Comparison of ENCODE assay signal across 1 cellular context in the genomic region with DNA sequence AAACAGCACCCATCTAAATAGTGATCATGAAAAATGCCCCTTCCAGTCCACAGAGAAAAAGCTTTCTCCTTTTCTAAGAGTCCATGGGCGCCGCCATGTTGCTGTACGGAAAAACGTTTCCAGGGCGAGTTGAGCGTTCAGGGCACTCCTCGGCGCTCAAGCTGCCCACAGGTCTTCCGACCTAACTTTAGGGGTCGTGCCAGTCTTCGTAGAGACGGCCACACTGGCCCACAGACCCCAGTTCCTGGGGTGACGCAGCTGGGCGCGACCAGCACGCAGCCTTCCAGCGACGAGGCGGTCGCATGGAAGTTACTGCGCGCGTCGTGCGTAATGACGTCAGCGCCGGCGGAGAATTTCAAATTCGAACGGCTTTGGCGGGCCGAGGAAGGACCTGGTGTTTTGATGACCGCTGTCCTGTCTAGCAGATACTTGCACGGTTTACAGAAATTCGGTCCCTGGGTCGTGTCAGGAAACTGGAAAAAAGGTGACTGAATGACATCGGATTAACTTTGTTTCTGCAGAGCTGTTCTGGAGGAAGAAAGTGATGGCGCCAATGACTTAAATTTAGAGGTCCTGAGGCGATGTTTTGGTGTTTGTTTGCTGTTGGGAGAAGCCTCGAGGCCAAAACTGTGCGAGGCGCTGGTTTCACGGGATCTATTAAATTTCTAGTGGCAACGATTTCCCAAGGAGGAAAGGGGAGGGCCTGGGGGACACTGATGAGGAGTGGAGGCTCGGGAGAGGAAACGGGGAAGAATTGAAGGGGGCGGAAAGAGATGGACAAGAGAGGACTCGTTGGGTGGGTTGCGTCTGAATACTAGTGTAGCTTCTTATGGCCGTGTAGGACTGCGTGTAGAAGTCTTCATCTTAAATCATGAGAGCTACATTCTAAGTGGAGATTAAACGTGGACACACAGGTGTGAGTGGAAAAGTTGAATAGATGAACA.
TF ChIP-seq lines count a peak whose summit lies in the region.

A gene with protein sequence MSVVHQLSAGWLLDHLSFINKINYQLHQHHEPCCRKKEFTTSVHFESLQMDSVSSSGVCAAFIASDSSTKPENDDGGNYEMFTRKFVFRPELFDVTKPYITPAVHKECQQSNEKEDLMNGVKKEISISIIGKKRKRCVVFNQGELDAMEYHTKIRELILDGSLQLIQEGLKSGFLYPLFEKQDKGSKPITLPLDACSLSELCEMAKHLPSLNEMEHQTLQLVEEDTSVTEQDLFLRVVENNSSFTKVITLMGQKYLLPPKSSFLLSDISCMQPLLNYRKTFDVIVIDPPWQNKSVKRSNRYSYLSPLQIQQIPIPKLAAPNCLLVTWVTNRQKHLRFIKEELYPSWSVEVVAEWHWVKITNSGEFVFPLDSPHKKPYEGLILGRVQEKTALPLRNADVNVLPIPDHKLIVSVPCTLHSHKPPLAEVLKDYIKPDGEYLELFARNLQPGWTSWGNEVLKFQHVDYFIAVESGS (minus strand): TSS at position 306 of the 944 bp plus-strand sequence. CDS start 4,289 bp downstream, outside the sequence.
A gene (plus strand): TSS at position 358 of the 944 bp plus-strand sequence. CDS start 1,429 bp downstream, outside the sequence.

TF ChIP-seq in WTC11, 78 proteins besides CTCF, POLR2A, EP300 and RAD21 (continued from another document and continues in another):
- TF ChIP-seq, protein P1, sequence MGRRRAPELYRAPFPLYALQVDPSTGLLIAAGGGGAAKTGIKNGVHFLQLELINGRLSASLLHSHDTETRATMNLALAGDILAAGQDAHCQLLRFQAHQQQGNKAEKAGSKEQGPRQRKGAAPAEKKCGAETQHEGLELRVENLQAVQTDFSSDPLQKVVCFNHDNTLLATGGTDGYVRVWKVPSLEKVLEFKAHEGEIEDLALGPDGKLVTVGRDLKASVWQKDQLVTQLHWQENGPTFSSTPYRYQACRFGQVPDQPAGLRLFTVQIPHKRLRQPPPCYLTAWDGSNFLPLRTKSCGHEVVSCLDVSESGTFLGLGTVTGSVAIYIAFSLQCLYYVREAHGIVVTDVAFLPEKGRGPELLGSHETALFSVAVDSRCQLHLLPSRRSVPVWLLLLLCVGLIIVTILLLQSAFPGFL (CRISPR knock-in tag; IDR thresholded peaks at IDR 0.05; ENCODE audit: borderline replicate concordance), result peak; percentile 93; the same call in 1 of the 2 replicates
- TF ChIP-seq ETV6 (CRISPR knock-in tag; IDR thresholded peaks at IDR 0.05) (0 out of 2 replicates have a peak, but pooled peaks have one; percentile 39), EMX1 (CRISPR knock-in tag; IDR thresholded peaks at IDR 0.05) (no peak), ESRRA (CRISPR knock-in tag; IDR thresholded peaks at IDR 0.05; ENCODE audit: borderline replicate concordance) (peak; percentile 54; the same call in 1 of the 2 replicates), GTF2I (CRISPR knock-in tag; conservative IDR thresholded peaks at IDR 0.05) (no peak), JUN (CRISPR knock-in tag; IDR thresholded peaks at IDR 0.05) (no peak), ZNF232 (CRISPR knock-in tag; IDR thresholded peaks at IDR 0.05) (no peak), GRHL2 (CRISPR knock-in tag; IDR thresholded peaks at IDR 0.05; ENCODE audit: insufficient replicate concordance, severe bottlenecking) (no peak), SOX15 (CRISPR knock-in tag; IDR thresholded peaks at IDR 0.05) (no peak), ZNF121 (CRISPR knock-in tag; IDR thresholded peaks at IDR 0.05) (no peak), SMAD4 (CRISPR knock-in tag; IDR thresholded peaks at IDR 0.05) (no peak), JAZF1 (CRISPR knock-in tag; IDR thresholded peaks at IDR 0.05) (no peak), ZNF416 (CRISPR knock-in tag; IDR thresholded peaks at IDR 0.05) (no peak), TP53 (CRISPR knock-in tag; IDR thresholded peaks at IDR 0.05) (no peak), ZNF219 (CRISPR knock-in tag; IDR thresholded peaks at IDR 0.05; ENCODE audit: borderline replicate concordance) (no peak), RELA (CRISPR knock-in tag; IDR thresholded peaks at IDR 0.05; ENCODE audit: borderline replicate concordance) (no peak), TEAD4 (CRISPR knock-in tag; IDR thresholded peaks at IDR 0.05) (no peak), FOXP1 (CRISPR knock-in tag; IDR thresholded peaks at IDR 0.05; ENCODE audit: borderline replicate concordance) (peak; percentile 82; the same call in 1 of the 2 replicates), NFE2L1 (CRISPR knock-in tag; IDR thresholded peaks at IDR 0.05) (peak; percentile 83; the same call in 1 of the 2 replicates), NR3C1 (CRISPR knock-in tag; conservative IDR thresholded peaks at IDR 0.05; ENCODE audit: low read depth) (no peak), ZBTB21 (CRISPR knock-in tag; IDR thresholded peaks at IDR 0.05; ENCODE audit: borderline replicate concordance) (no peak), CBFB (CRISPR knock-in tag; IDR thresholded peaks at IDR 0.05; ENCODE audit: low read depth) (no peak), FOXJ3 (CRISPR knock-in tag; IDR thresholded peaks at IDR 0.05; ENCODE audit: borderline replicate concordance) (no peak), MXD4 (CRISPR knock-in tag; IDR thresholded peaks at IDR 0.05; ENCODE audit: borderline replicate concordance) (no peak), ZNF423 (CRISPR knock-in tag; IDR thresholded peaks at IDR 0.05) (no peak), ZNF396 (CRISPR knock-in tag; IDR thresholded peaks at IDR 0.05; ENCODE audit: borderline replicate concordance) (no peak)
- TF ChIP-seq, protein P2, sequence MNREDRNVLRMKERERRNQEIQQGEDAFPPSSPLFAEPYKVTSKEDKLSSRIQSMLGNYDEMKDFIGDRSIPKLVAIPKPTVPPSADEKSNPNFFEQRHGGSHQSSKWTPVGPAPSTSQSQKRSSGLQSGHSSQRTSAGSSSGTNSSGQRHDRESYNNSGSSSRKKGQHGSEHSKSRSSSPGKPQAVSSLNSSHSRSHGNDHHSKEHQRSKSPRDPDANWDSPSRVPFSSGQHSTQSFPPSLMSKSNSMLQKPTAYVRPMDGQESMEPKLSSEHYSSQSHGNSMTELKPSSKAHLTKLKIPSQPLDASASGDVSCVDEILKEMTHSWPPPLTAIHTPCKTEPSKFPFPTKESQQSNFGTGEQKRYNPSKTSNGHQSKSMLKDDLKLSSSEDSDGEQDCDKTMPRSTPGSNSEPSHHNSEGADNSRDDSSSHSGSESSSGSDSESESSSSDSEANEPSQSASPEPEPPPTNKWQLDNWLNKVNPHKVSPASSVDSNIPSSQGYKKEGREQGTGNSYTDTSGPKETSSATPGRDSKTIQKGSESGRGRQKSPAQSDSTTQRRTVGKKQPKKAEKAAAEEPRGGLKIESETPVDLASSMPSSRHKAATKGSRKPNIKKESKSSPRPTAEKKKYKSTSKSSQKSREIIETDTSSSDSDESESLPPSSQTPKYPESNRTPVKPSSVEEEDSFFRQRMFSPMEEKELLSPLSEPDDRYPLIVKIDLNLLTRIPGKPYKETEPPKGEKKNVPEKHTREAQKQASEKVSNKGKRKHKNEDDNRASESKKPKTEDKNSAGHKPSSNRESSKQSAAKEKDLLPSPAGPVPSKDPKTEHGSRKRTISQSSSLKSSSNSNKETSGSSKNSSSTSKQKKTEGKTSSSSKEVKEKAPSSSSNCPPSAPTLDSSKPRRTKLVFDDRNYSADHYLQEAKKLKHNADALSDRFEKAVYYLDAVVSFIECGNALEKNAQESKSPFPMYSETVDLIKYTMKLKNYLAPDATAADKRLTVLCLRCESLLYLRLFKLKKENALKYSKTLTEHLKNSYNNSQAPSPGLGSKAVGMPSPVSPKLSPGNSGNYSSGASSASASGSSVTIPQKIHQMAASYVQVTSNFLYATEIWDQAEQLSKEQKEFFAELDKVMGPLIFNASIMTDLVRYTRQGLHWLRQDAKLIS (CRISPR knock-in tag; IDR thresholded peaks at IDR 0.05; ENCODE audit: borderline replicate concordance), result no peak
- TF ChIP-seq, protein P3, sequence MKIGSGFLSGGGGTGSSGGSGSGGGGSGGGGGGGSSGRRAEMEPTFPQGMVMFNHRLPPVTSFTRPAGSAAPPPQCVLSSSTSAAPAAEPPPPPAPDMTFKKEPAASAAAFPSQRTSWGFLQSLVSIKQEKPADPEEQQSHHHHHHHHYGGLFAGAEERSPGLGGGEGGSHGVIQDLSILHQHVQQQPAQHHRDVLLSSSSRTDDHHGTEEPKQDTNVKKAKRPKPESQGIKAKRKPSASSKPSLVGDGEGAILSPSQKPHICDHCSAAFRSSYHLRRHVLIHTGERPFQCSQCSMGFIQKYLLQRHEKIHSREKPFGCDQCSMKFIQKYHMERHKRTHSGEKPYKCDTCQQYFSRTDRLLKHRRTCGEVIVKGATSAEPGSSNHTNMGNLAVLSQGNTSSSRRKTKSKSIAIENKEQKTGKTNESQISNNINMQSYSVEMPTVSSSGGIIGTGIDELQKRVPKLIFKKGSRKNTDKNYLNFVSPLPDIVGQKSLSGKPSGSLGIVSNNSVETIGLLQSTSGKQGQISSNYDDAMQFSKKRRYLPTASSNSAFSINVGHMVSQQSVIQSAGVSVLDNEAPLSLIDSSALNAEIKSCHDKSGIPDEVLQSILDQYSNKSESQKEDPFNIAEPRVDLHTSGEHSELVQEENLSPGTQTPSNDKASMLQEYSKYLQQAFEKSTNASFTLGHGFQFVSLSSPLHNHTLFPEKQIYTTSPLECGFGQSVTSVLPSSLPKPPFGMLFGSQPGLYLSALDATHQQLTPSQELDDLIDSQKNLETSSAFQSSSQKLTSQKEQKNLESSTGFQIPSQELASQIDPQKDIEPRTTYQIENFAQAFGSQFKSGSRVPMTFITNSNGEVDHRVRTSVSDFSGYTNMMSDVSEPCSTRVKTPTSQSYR (CRISPR knock-in tag; IDR thresholded peaks at IDR 0.05), result no peak
- TF ChIP-seq, protein P4, sequence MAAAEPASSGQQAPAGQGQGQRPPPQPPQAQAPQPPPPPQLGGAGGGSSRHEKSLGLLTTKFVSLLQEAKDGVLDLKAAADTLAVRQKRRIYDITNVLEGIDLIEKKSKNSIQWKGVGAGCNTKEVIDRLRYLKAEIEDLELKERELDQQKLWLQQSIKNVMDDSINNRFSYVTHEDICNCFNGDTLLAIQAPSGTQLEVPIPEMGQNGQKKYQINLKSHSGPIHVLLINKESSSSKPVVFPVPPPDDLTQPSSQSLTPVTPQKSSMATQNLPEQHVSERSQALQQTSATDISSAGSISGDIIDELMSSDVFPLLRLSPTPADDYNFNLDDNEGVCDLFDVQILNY (CRISPR knock-in tag; IDR thresholded peaks at IDR 0.05), result peak; percentile 86
- TF ChIP-seq, protein P5, sequence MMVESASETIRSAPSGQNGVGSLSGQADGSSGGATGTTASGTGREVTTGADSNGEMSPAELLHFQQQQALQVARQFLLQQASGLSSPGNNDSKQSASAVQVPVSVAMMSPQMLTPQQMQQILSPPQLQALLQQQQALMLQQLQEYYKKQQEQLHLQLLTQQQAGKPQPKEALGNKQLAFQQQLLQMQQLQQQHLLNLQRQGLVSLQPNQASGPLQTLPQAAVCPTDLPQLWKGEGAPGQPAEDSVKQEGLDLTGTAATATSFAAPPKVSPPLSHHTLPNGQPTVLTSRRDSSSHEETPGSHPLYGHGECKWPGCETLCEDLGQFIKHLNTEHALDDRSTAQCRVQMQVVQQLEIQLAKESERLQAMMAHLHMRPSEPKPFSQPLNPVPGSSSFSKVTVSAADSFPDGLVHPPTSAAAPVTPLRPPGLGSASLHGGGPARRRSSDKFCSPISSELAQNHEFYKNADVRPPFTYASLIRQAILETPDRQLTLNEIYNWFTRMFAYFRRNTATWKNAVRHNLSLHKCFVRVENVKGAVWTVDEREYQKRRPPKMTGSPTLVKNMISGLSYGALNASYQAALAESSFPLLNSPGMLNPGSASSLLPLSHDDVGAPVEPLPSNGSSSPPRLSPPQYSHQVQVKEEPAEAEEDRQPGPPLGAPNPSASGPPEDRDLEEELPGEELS (CRISPR knock-in tag; IDR thresholded peaks at IDR 0.05), result no peak
- TF ChIP-seq, protein P6, sequence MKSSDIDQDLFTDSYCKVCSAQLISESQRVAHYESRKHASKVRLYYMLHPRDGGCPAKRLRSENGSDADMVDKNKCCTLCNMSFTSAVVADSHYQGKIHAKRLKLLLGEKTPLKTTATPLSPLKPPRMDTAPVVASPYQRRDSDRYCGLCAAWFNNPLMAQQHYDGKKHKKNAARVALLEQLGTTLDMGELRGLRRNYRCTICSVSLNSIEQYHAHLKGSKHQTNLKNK (CRISPR knock-in tag; IDR thresholded peaks at IDR 0.05), result no peak
- TF ChIP-seq, protein P7, sequence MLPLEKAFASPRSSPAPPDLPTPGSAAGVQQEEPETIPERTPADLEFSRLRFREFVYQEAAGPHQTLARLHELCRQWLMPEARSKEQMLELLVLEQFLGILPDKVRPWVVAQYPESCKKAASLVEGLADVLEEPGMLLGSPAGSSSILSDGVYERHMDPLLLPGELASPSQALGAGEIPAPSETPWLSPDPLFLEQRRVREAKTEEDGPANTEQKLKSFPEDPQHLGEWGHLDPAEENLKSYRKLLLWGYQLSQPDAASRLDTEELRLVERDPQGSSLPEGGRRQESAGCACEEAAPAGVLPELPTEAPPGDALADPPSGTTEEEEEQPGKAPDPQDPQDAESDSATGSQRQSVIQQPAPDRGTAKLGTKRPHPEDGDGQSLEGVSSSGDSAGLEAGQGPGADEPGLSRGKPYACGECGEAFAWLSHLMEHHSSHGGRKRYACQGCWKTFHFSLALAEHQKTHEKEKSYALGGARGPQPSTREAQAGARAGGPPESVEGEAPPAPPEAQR (CRISPR knock-in tag; IDR thresholded peaks at IDR 0.05), result no peak
- TF ChIP-seq, protein P8, sequence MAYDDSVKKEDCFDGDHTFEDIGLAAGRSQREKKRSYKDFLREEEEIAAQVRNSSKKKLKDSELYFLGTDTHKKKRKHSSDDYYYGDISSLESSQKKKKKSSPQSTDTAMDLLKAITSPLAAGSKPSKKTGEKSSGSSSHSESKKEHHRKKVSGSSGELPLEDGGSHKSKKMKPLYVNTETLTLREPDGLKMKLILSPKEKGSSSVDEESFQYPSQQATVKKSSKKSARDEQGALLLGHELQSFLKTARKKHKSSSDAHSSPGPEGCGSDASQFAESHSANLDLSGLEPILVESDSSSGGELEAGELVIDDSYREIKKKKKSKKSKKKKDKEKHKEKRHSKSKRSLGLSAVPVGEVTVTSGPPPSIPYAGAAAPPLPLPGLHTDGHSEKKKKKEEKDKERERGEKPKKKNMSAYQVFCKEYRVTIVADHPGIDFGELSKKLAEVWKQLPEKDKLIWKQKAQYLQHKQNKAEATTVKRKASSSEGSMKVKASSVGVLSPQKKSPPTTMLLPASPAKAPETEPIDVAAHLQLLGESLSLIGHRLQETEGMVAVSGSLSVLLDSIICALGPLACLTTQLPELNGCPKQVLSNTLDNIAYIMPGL (CRISPR knock-in tag; IDR thresholded peaks at IDR 0.05), result peak; percentile 69; the same call in 1 of the 2 replicates
- TF ChIP-seq, protein P9, sequence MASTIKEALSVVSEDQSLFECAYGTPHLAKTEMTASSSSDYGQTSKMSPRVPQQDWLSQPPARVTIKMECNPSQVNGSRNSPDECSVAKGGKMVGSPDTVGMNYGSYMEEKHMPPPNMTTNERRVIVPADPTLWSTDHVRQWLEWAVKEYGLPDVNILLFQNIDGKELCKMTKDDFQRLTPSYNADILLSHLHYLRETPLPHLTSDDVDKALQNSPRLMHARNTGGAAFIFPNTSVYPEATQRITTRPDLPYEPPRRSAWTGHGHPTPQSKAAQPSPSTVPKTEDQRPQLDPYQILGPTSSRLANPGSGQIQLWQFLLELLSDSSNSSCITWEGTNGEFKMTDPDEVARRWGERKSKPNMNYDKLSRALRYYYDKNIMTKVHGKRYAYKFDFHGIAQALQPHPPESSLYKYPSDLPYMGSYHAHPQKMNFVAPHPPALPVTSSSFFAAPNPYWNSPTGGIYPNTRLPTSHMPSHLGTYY (CRISPR knock-in tag; IDR thresholded peaks at IDR 0.05), result no peak
- TF ChIP-seq, protein P10, sequence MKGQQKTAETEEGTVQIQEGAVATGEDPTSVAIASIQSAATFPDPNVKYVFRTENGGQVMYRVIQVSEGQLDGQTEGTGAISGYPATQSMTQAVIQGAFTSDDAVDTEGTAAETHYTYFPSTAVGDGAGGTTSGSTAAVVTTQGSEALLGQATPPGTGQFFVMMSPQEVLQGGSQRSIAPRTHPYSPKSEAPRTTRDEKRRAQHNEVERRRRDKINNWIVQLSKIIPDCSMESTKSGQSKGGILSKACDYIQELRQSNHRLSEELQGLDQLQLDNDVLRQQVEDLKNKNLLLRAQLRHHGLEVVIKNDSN (CRISPR knock-in tag; IDR thresholded peaks at IDR 0.05), result no peak
